ENCODE assay signal across 14 cellular contexts in genomic region chr11:123238297-123238696, GRCh38. TPM values are rescaled to one million over a fixed set of nuclear protein-coding genes. Genes with fewer than 3 reads are reported as not detected.
DNase-seq lines count a peak whose midpoint lies in the region; ATAC-seq, FAIRE-seq and TF ChIP-seq lines count a peak whose summit lies in the region.
"Had no signal": no experiment of that assay in that cellular context is flagged by ENCODE, and none has a peak within 500 bp of the region (broad histone marks: within the 10 kb centered on the region; RNA-seq: fewer than 3 reads in every experiment).

No MANE protein-coding gene starts in this region.

- H3K36me3 ChIP-seq in heart left ventricle: no peaks in the 10 kb centered on the region
- H3K36me3 ChIP-seq in gastrocnemius medialis: no peaks in the 10 kb centered on the region
- H3K36me3 ChIP-seq in CD4-positive, alpha-beta memory T cell (ENCODE audit: insufficient read depth, low read length): no peaks in the 10 kb centered on the region
- H3K36me3 ChIP-seq: neural progenitor cell had no signal

- H3K27ac Mint-ChIP-seq in activated naive CD8-positive, alpha-beta T cell treated with anti-CD3 and anti-CD28 coated beads, Interleukin-2, amount 50 U/mL, for 24 hours: no peak overlapping the region
- no peak overlapping the region for H3K27ac Mint-ChIP-seq in CD4-positive, alpha-beta memory T cell
- H3K27ac Mint-ChIP-seq: neural progenitor cell had no signal

- no peaks in the 10 kb centered on the region for H3K9me3 Mint-ChIP-seq in activated naive CD8-positive, alpha-beta T cell treated with anti-CD3 and anti-CD28 coated beads, Interleukin-2, amount 50 U/mL, for 24 hours
- H3K9me3 Mint-ChIP-seq in CD4-positive, alpha-beta memory T cell: peaks cover 0 to 4% (median 0%) of the 10 kb centered on the region in 8 donors

- no peak for TF ChIP-seq POLR2A in heart left ventricle (IDR thresholded peaks at IDR 0.05)
- TF ChIP-seq POLR2A in gastrocnemius medialis (IDR thresholded peaks at IDR 0.05): no peak

- ATAC-seq in activated naive CD8-positive, alpha-beta T cell treated with anti-CD3 and anti-CD28 coated beads, Interleukin-2, amount 50 U/mL, for 24 hours: peak; percentile 24
- peak; percentile 10 to 87 (median 54) for ATAC-seq in heart left ventricle
- peak; percentile 62 to 72 for ATAC-seq in gastrocnemius medialis
- no peak for ATAC-seq in left colon
- no peak for ATAC-seq in GM21619 (IDR thresholded peaks at IDR 0.05; ENCODE audit: unreplicated experiment)

- POLR2A ChIA-PET in CD4-positive, alpha-beta memory T cell (lab: Charles Lee; ENCODE audit: partially characterized antibody): no interaction called here

- DNase-seq in Daoy (ENCODE audit: low read depth) (peak; percentile 56), heart left ventricle (peak in 3 of 5 donors; percentile 19 to 54 (median 42)), gastrocnemius medialis (peak; percentile 41 to 58), HTR-8/SVneo (ENCODE audit: insufficient read length, low spot score) (no peak), left colon (no peak)
- no peak for DNase-seq in activated naive CD8-positive, alpha-beta T cell treated with anti-CD3 and anti-CD28 coated beads, Interleukin-2, amount 50 U/mL, for 24 hours
- DNase-seq in CD4-positive, alpha-beta memory T cell: no peak
- DNase-seq: activated CD4-positive, alpha-beta T cell treated with anti-CD3 and anti-CD28 coated beads, Interleukin-2, amount 50 U/mL, for 48 hours; activated gamma-delta T cell treated with Interleukin-2 at 50 U/mL for 16 hours; NCI-H446; stimulated activated CD4-positive, alpha-beta T cell treated with anti-CD3 and anti-CD28 coated beads, Interleukin-15, amount 100 ng/mL, for 24 hours had no signal

- no peak overlapping the region for H3K27ac ChIP-seq in heart left ventricle
- no peak overlapping the region for H3K27ac ChIP-seq in gastrocnemius medialis
- no peak overlapping the region for H3K27ac ChIP-seq in CD4-positive, alpha-beta memory T cell (ENCODE audit: low read depth, low read length)
- H3K27ac ChIP-seq: HL-60, neural progenitor cell had no signal

- peaks cover 12% of the 10 kb centered on the region for H3K4me1 Mint-ChIP-seq in activated naive CD8-positive, alpha-beta T cell treated with anti-CD3 and anti-CD28 coated beads, Interleukin-2, amount 50 U/mL, for 24 hours
- peaks cover 8 to 10% (median 8%) of the 10 kb centered on the region in 4 donors for H3K4me1 Mint-ChIP-seq in CD4-positive, alpha-beta memory T cell

- in situ Hi-C loops in gastrocnemius medialis (cut with MboI; ENCODE audit: low sequenced_read_pairs in 4 of 4): no loop called here

- H3K9me3 ChIP-seq in heart left ventricle: no peaks in the 10 kb centered on the region
- H3K9me3 ChIP-seq in gastrocnemius medialis: no peaks in the 10 kb centered on the region
- no peaks in the 10 kb centered on the region for H3K9me3 ChIP-seq in CD4-positive, alpha-beta memory T cell (ENCODE audit: control insufficient read depth in 1 of 2, low read length in 2 of 2)

- H3K4me3 ChIP-seq in heart left ventricle (no peak overlapping the region), gastrocnemius medialis (no peak overlapping the region)
- no peak overlapping the region for H3K4me3 ChIP-seq in CD4-positive, alpha-beta memory T cell (ENCODE audit: low read length in 2 of 2)
- H3K4me3 ChIP-seq: neural progenitor cell had no signal

- H3K4me1 ChIP-seq in heart left ventricle: peaks cover 0 to 25% (median 0%) of the 10 kb centered on the region in 12 donors
- no peaks in the 10 kb centered on the region for H3K4me1 ChIP-seq in gastrocnemius medialis
- peaks cover 7% of the 10 kb centered on the region for H3K4me1 ChIP-seq in CD4-positive, alpha-beta memory T cell (ENCODE audit: insufficient read depth, low read length)
- H3K4me1 ChIP-seq: neural progenitor cell had no signal

- H3K27me3 ChIP-seq in heart left ventricle (peaks cover 0 to 4% (median 0%) of the 10 kb centered on the region in 9 donors), gastrocnemius medialis (no peaks in the 10 kb centered on the region)
- no peaks in the 10 kb centered on the region for H3K27me3 ChIP-seq in CD4-positive, alpha-beta memory T cell (ENCODE audit: insufficient read depth, low read length)
- H3K27me3 ChIP-seq: neural progenitor cell had no signal

- intact Hi-C loops in heart left ventricle (cut with DNase I): no loop called here
- intact Hi-C loops in gastrocnemius medialis (cut with DNase I; ENCODE audit: low total_unique reads): no loop called here
- intact Hi-C loops in CD4-positive, alpha-beta memory T cell (cut with micrococcal nuclease): no loop called here
- intact Hi-C loops in left colon (cut with DNase I, micrococcal nuclease): no loop called here

- WGBS in heart left ventricle, 4 donors: 71 to 93% (median 82%) methylated on average over 1 of the region's 1 CpG

- TF ChIP-seq CTCF in heart left ventricle (IDR thresholded peaks at IDR 0.05) (no peak), gastrocnemius medialis (IDR thresholded peaks at IDR 0.05 in 4 of 5, conservative IDR thresholded peaks at IDR 0.05 in 1 of 5) (no peak)

- H3K4me3 Mint-ChIP-seq in activated naive CD8-positive, alpha-beta T cell treated with anti-CD3 and anti-CD28 coated beads, Interleukin-2, amount 50 U/mL, for 24 hours: no peak overlapping the region
- no peak overlapping the region for H3K4me3 Mint-ChIP-seq in CD4-positive, alpha-beta memory T cell
- H3K4me3 Mint-ChIP-seq: neural progenitor cell had no signal

- no peaks in the 10 kb centered on the region for H3K27me3 Mint-ChIP-seq in activated naive CD8-positive, alpha-beta T cell treated with anti-CD3 and anti-CD28 coated beads, Interleukin-2, amount 50 U/mL, for 24 hours
- H3K27me3 Mint-ChIP-seq in CD4-positive, alpha-beta memory T cell: peaks cover 0 to 2% of the 10 kb centered on the region in 2 donors

- no peak for FAIRE-seq in HTR-8/SVneo (lab: Jason Lieb, UNC)

- H3K36me3 Mint-ChIP-seq in activated naive CD8-positive, alpha-beta T cell treated with anti-CD3 and anti-CD28 coated beads, Interleukin-2, amount 50 U/mL, for 24 hours (ENCODE audit: low read depth): no peaks in the 10 kb centered on the region
- no peaks in the 10 kb centered on the region for H3K36me3 Mint-ChIP-seq in CD4-positive, alpha-beta memory T cell
- H3K36me3 Mint-ChIP-seq: neural progenitor cell had no signal

- CTCF ChIA-PET in CD4-positive, alpha-beta memory T cell (lab: Charles Lee; ENCODE audit: partially characterized antibody): interaction anchor here (3.0 kb wide), 1 partner anchor 9 kb away, joined by 22 read pairs; no protein-coding TSS in a partner anchor

RNA-seq across cellular contexts. Expression of gene CLMP, which starts 43.2 kb away (rescaled TPM):
- total RNA-seq in Daoy (2014; rRNA removed; shearing (Covaris generic)): 20.8 and 29.1 TPM in 2 replicates
- total RNA-seq in heart left ventricle: 10 to 100 TPM in 3 of 9 donors, 1 to 10 TPM in 6; 2.5 to 18.4 (median 5.8) TPM
- polyA plus RNA-seq in heart left ventricle: 10 to 100 TPM in 1 of 2 donors, 1 to 10 TPM in 1; 1.9 to 10.9 TPM
- 10 to 100 TPM in 1 of 4 donors, 1 to 10 TPM in 3; 2.3 to 12.5 (median 4.4) TPM for total RNA-seq in gastrocnemius medialis
- total RNA-seq in CD4-positive, alpha-beta memory T cell: under 1 TPM; 0.50 to 0.55 TPM
- under 1 TPM; 0.41 to 0.97 TPM for polyA plus RNA-seq in CD4-positive, alpha-beta memory T cell
- total RNA-seq in left colon: 10 to 100 TPM in 1 of 2 donors, 1 to 10 TPM in 1; 6.7 to 13.2 TPM

Comparison
In these comparisons a context has a peak if more than half of its experiments do, and no peak if none do; other contexts are left out.
1. DNase-seq: peak in Daoy (single experiment), heart left ventricle (3 of 5) and gastrocnemius medialis (2 of 2); none in activated naive CD8-positive, alpha-beta T cell treated with anti-CD3 and anti-CD28 coated beads, Interleukin-2, amount 50 U/mL, for 24 hours (single experiment), CD4-positive, alpha-beta memory T cell (0 of 5), HTR-8/SVneo (single experiment) and left colon (0 of 2).
2. ATAC-seq: peak in activated naive CD8-positive, alpha-beta T cell treated with anti-CD3 and anti-CD28 coated beads, Interleukin-2, amount 50 U/mL, for 24 hours (single experiment), heart left ventricle (4 of 4) and gastrocnemius medialis (2 of 2); none in left colon (single experiment) and GM21619 (single experiment).